ENCODE assay signal across 18 cellular contexts in the genomic region with DNA sequence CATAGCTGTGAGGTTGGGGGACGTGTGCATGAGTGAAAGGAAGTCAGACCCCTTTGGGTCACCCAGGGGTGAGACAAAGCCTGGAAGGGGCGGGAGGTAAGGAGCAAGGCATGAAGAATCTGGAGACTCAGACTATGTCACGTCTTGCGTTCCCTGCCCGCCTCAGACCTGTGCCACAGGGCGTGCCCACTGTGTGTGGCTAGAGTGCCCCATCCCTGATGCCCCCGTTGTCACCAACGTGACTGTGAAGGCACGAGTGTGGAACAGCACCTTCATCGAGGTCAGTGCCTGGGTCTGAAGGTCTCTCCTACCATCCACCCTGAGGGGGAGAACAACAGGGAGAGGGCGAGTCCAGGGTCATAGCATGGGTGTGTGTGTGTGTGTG. TPM values are rescaled to one million over a fixed set of nuclear protein-coding genes. Genes with fewer than 3 reads are reported as not detected.
DNase-seq lines count a peak whose midpoint lies in the region; ATAC-seq and TF ChIP-seq lines count a peak whose summit lies in the region.
"Had no signal": no experiment of that assay in that cellular context is flagged by ENCODE, and none has a peak within 500 bp of the region (broad histone marks: within the 10 kb centered on the region; RNA-seq: fewer than 3 reads in every experiment).

No MANE protein-coding gene starts in this region.

- TF ChIP-seq CTCF in left ventricle myocardium inferior (IDR thresholded peaks at IDR 0.05; ENCODE audit: borderline replicate concordance), result no peak
- TF ChIP-seq CTCF in osteocyte (IDR thresholded peaks at IDR 0.05), result no peak
- TF ChIP-seq CTCF in GM10248 (IDR thresholded peaks at IDR 0.05; ENCODE audit: control extremely low read depth, extremely low read depth, low read depth, missing control alignments), result no peak

- H3K36me3 Mint-ChIP-seq in osteocyte (ENCODE audit: unreplicated experiment), result peaks cover 68% of the 10 kb centered on the region

- H3K9me3 Mint-ChIP-seq in osteocyte (ENCODE audit: unreplicated experiment), result no peaks in the 10 kb centered on the region
- H3K9me3 Mint-ChIP-seq: activated CD4-positive, alpha-beta memory T cell treated with anti-CD3 and anti-CD28 coated beads, Interleukin-2, amount 10 ng/mL, durations not matched to agents 7 days and 5 days; activated naive CD8-positive, alpha-beta T cell treated with anti-CD3 and anti-CD28 coated beads, Interleukin-2, amount 50 U/mL, for 24 hours; neural crest cell had no signal

- H3K27me3 ChIP-seq in left ventricle myocardium inferior (ENCODE audit: low read depth), result no peaks in the 10 kb centered on the region
- H3K27me3 ChIP-seq: brain microvascular endothelial cell, colonic mucosa had no signal

- no peaks in the 10 kb centered on the region for H3K9me3 ChIP-seq in left ventricle myocardium inferior (replicated peaks)
- H3K9me3 ChIP-seq: colonic mucosa had no signal

- H3K27ac ChIP-seq in left ventricle myocardium inferior (replicated peaks) (no peak overlapping the region), epithelial cell of prostate (peak overlapping the region; percentile 28)
- H3K27ac ChIP-seq: brain microvascular endothelial cell, colonic mucosa had no signal

- POLR2A ChIA-PET in GM10248 (lab: Yijun Ruan, JAX), result no interaction called here

- no peak overlapping the region for H3K4me3 Mint-ChIP-seq in osteocyte (ENCODE audit: unreplicated experiment)
- H3K4me3 Mint-ChIP-seq: activated CD4-positive, alpha-beta memory T cell treated with anti-CD3 and anti-CD28 coated beads, Interleukin-2, amount 10 ng/mL, durations not matched to agents 7 days and 5 days; activated naive CD8-positive, alpha-beta T cell treated with anti-CD3 and anti-CD28 coated beads, Interleukin-2, amount 50 U/mL, for 24 hours; neural crest cell had no signal

- DNase-seq in left ventricle myocardium superior, result no peak
- DNase-seq in left ventricle myocardium inferior, result no peak
- DNase-seq in epithelial cell of prostate (ENCODE audit: low read depth, low spot score), result no peak
- DNase-seq in osteocyte (ENCODE audit: extremely low spot score, unreplicated experiment), result no peak
- DNase-seq in GM10248 (ENCODE audit: extremely low spot score), result no peak
- no peak for DNase-seq in T-helper 9 cell
- DNase-seq: activated effector memory CD4-positive, alpha-beta T cell treated with anti-CD3 and anti-CD28 coated beads, Interleukin-2, amount 50 U/mL, for 16 hours; brain microvascular endothelial cell; DMS79; NCI-H2107; stimulated activated CD4-positive, alpha-beta T cell treated with anti-CD3 and anti-CD28 coated beads, Interleukin-4, amount 100 ng/mL, for 1 hour had no signal

- peaks cover 46% of the 10 kb centered on the region for H3K36me3 ChIP-seq in left ventricle myocardium inferior

- no peak overlapping the region for H3K4me3 ChIP-seq in left ventricle myocardium inferior
- H3K4me3 ChIP-seq: colonic mucosa had no signal

- H3K27ac Mint-ChIP-seq in osteocyte (ENCODE audit: unreplicated experiment), result peak overlapping the region; percentile 44
- H3K27ac Mint-ChIP-seq: activated CD4-positive, alpha-beta memory T cell treated with anti-CD3 and anti-CD28 coated beads, Interleukin-2, amount 10 ng/mL, durations not matched to agents 7 days and 5 days; activated naive CD8-positive, alpha-beta T cell treated with anti-CD3 and anti-CD28 coated beads, Interleukin-2, amount 50 U/mL, for 24 hours had no signal

- peaks cover 24% of the 10 kb centered on the region for H3K4me1 ChIP-seq in left ventricle myocardium inferior

- H3K27me3 Mint-ChIP-seq in osteocyte (ENCODE audit: unreplicated experiment), result no peaks in the 10 kb centered on the region
- H3K27me3 Mint-ChIP-seq: activated CD4-positive, alpha-beta memory T cell treated with anti-CD3 and anti-CD28 coated beads, Interleukin-2, amount 10 ng/mL, durations not matched to agents 7 days and 5 days; activated naive CD8-positive, alpha-beta T cell treated with anti-CD3 and anti-CD28 coated beads, Interleukin-2, amount 50 U/mL, for 24 hours; B cell had no signal

- ATAC-seq in left ventricle myocardium superior, result peak; percentile 5
- no peak for ATAC-seq in HG03457 (IDR thresholded peaks at IDR 0.05; ENCODE audit: unreplicated experiment)
- ATAC-seq in GM18907 (IDR thresholded peaks at IDR 0.05; ENCODE audit: unreplicated experiment), result no peak
- ATAC-seq: activated naive CD8-positive, alpha-beta T cell treated with anti-CD3 and anti-CD28 coated beads, Interleukin-2, amount 50 U/mL, for 24 hours had no signal

- H3K4me1 Mint-ChIP-seq in osteocyte (ENCODE audit: unreplicated experiment), result peaks cover 5% of the 10 kb centered on the region
- H3K4me1 Mint-ChIP-seq: activated CD4-positive, alpha-beta memory T cell treated with anti-CD3 and anti-CD28 coated beads, Interleukin-2, amount 10 ng/mL, durations not matched to agents 7 days and 5 days; activated naive CD8-positive, alpha-beta T cell treated with anti-CD3 and anti-CD28 coated beads, Interleukin-2, amount 50 U/mL, for 24 hours; neural crest cell had no signal

- intact Hi-C loops in left ventricle myocardium superior (cut with micrococcal nuclease), result no loop called here
- intact Hi-C loops in left ventricle myocardium inferior (cut with micrococcal nuclease), result no loop called here

- CTCF ChIA-PET in GM10248 (lab: Yijun Ruan, JAX), result interaction anchor here (0.9 to 3.4 kb wide), 7 partner anchors 7 to 120 kb away, joined by 3 to 35 read pairs (median 7); no protein-coding TSS in a partner anchor

RNA-seq across cellular contexts. Expression of a gene that starts 15.1 kb away (rescaled TPM):
- 277 TPM for total RNA-seq in left ventricle myocardium superior
- total RNA-seq in left ventricle myocardium inferior, result 206 TPM
- total RNA-seq in osteocyte, result 66.2 and 67.0 TPM in 2 replicates

RNA-seq across cellular contexts. Expression of a gene that starts 24.2 kb away (rescaled TPM):
- total RNA-seq in left ventricle myocardium superior (16.5 TPM), left ventricle myocardium inferior (17.0 TPM), osteocyte (201 and 221 TPM in 2 replicates)

RNA-seq across cellular contexts. Expression of a gene that starts 49.9 kb away (rescaled TPM):
- 1.2 TPM for total RNA-seq in left ventricle myocardium superior
- total RNA-seq in left ventricle myocardium inferior, result 1.6 TPM
- 36.1 and 36.8 TPM in 2 replicates for total RNA-seq in osteocyte

Comparison
In these comparisons a context has a peak if more than half of its experiments do, and no peak if none do; other contexts are left out.
1. RNA of a gene that starts 24.2 kb away (total RNA-seq): 201 to 221 TPM in osteocyte; 17.0 TPM in left ventricle myocardium inferior (single experiment) and 16.5 TPM in left ventricle myocardium superior (single experiment); every median in the first group is over 10 times any median in the second.
2. RNA of a gene that starts 49.9 kb away (total RNA-seq): 36.1 to 36.8 TPM in osteocyte; 1.6 TPM in left ventricle myocardium inferior (single experiment) and 1.2 TPM in left ventricle myocardium superior (single experiment); every median in the first group is over 10 times any median in the second.